Comparison of ENCODE assay signal across 20 cellular contexts in the genomic region with DNA sequence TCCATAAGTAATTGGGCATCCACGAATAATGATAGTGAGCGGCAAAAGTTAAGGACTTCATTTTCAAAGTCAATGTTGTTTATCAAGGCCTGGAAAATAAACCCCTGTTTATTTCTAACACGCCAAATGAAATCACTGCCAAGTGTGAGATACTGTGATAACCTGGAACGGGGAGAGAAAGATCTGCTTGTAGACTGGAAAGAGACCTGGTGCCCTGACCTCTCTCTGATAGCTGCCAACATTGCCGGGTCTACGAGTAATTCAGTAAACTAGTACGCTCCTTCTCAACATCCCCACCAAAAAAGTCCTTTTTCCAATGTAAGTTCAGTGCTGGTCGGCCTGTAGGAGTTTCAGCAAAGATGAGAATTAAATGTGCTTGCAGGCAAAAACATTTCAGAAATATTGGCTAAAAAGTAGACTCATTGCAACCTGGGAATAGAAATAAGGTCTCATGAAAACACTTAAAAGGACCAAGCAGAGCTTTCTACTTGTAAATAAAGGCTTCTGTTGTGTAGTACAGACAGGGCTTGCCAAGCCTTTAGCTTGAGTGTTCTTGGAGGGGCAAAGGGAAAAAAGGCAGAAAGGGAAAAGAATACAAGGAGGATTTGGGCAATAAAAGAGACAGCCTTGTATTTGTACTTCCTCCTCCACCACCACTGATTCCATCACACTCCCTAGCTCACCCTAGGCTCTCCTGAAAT. TPM values are rescaled to one million over a fixed set of nuclear protein-coding genes. Genes with fewer than 3 reads are reported as not detected.
"Had no signal": no experiment of that assay in that cellular context is flagged by ENCODE, and none has a peak within 500 bp of the region (broad histone marks: within the 10 kb centered on the region; RNA-seq: fewer than 3 reads in every experiment).

No MANE protein-coding gene starts in this region.

- H3K36me3 ChIP-seq: MG63, SJSA1 had no signal

- H3K27ac ChIP-seq: SJSA1, SK-N-MC had no signal

- H3K4me3 ChIP-seq: MG63, SJSA1, SK-N-MC had no signal

- DNase-seq: Karpas-422, KBM-7, MG63, NCI-H1092 treated with DMSO at 0.1 percent for 48 hours, NCI-H1436, NCI-H1694, NCI-H187 treated with DMSO at 0.1 percent for 48 hours, NCI-H2081, NCI-H2107, NCI-H2227 treated with DMSO at 0.1 percent for 48 hours, NCI-H510A, NCI-H524 treated with DMSO at 0.1 percent for 48 hours, NCI-H69, NCI-H774, Right ventricle myocardium superior, RPMI8226, SIG-M5 had no signal

- H3K4me1 ChIP-seq: SJSA1 had no signal

RNA-seq across cellular contexts. Expression of gene PDE7B, which starts 43.9 kb away (rescaled TPM):
- total RNA-seq: HT-29, SJSA1 had no signal
